3 cellular contexts compared by ENCODE assay signal in the genomic region with DNA sequence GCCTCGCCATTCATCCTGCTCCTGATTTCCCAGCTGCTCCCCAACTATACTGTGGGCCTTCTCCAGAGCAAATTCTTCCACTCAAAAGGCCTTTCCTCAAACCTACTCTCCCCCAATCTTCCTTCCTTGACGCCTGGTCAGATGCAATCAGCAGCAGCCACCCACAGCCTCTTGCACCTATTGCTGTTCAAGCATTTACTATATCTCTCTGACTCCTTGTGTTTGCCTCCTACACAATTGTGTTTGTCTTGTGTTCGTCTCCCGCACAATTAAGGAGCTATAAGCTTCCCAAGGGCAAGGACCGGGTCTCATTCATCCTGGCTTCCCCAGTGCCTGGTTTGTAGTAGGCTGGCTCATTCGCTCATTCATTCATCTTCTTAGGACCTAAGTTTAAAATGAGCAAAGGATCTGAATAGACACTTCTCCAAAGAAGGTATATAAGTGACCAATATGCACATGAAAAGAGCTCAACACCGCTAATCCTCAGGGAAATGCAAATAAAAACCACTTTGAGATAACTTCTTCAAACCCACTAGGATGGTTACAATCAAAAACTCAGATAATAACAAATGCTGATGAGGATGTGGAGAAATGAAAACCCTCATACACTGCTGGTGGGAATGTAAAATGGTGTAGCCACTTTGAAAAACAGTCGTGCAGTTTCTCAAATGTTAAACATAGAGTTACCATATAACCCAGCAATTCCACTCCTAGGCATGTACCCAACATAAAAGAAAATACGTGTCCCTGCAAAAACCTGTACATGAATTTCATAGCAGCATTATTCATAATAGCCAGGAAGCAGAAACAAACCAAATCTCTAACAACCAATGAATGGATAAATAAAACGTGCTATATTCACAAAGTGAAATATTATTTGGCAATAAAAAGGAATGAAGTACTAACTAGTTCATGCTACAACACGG.
TF ChIP-seq lines count a peak whose summit lies in the region.

No MANE protein-coding gene starts in this region.

TF ChIP-seq in A549, 52 proteins besides CTCF, POLR2A, EP300 and RAD21:
- TF ChIP-seq EHMT2 (IDR thresholded peaks at IDR 0.05; ENCODE audit: low read depth): no peak
- TF ChIP-seq, protein P1, sequence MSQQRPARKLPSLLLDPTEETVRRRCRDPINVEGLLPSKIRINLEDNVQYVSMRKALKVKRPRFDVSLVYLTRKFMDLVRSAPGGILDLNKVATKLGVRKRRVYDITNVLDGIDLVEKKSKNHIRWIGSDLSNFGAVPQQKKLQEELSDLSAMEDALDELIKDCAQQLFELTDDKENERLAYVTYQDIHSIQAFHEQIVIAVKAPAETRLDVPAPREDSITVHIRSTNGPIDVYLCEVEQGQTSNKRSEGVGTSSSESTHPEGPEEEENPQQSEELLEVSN (IDR thresholded peaks at IDR 0.05; ENCODE audit: borderline replicate concordance, low read depth): no peak
- TF ChIP-seq CBX2 (IDR thresholded peaks at IDR 0.05; ENCODE audit: borderline replicate concordance, low read depth): no peak
- TF ChIP-seq HEYL (CRISPR knock-in tag; IDR thresholded peaks at IDR 0.05): no peak
- no peak for TF ChIP-seq ESRRA (IDR thresholded peaks at IDR 0.05; ENCODE audit: borderline replicate concordance, low read length)
- no peak for TF ChIP-seq HOXB13 (CRISPR knock-in tag; IDR thresholded peaks at IDR 0.05; ENCODE audit: low read depth)
- TF ChIP-seq, protein P2, sequence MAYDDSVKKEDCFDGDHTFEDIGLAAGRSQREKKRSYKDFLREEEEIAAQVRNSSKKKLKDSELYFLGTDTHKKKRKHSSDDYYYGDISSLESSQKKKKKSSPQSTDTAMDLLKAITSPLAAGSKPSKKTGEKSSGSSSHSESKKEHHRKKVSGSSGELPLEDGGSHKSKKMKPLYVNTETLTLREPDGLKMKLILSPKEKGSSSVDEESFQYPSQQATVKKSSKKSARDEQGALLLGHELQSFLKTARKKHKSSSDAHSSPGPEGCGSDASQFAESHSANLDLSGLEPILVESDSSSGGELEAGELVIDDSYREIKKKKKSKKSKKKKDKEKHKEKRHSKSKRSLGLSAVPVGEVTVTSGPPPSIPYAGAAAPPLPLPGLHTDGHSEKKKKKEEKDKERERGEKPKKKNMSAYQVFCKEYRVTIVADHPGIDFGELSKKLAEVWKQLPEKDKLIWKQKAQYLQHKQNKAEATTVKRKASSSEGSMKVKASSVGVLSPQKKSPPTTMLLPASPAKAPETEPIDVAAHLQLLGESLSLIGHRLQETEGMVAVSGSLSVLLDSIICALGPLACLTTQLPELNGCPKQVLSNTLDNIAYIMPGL (CRISPR knock-in tag; IDR thresholded peaks at IDR 0.05; ENCODE audit: borderline replicate concordance): no peak
- TF ChIP-seq, protein P3, sequence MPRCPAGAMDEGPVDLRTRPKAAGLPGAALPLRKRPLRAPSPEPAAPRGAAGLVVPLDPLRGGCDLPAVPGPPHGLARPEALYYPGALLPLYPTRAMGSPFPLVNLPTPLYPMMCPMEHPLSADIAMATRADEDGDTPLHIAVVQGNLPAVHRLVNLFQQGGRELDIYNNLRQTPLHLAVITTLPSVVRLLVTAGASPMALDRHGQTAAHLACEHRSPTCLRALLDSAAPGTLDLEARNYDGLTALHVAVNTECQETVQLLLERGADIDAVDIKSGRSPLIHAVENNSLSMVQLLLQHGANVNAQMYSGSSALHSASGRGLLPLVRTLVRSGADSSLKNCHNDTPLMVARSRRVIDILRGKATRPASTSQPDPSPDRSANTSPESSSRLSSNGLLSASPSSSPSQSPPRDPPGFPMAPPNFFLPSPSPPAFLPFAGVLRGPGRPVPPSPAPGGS (IDR thresholded peaks at IDR 0.05): no peak
- TF ChIP-seq ZSCAN20 (CRISPR knock-in tag; IDR thresholded peaks at IDR 0.05): no peak
- no peak for TF ChIP-seq TFCP2L1 (CRISPR knock-in tag; IDR thresholded peaks at IDR 0.05)
- no peak for TF ChIP-seq PHF8 (IDR thresholded peaks at IDR 0.05; ENCODE audit: borderline replicate concordance, low read depth)
- TF ChIP-seq MAZ (IDR thresholded peaks at IDR 0.05; ENCODE audit: borderline replicate concordance, low read depth, low read length): no peak
- TF ChIP-seq NFE2L2 (conservative IDR thresholded peaks at IDR 0.05; ENCODE audit: low read length): no peak
- TF ChIP-seq MYC (IDR thresholded peaks at IDR 0.05; ENCODE audit: borderline replicate concordance, low read length): no peak
- no peak for TF ChIP-seq NR3C1 (IDR thresholded peaks at IDR 0.05)
- TF ChIP-seq, protein P4, sequence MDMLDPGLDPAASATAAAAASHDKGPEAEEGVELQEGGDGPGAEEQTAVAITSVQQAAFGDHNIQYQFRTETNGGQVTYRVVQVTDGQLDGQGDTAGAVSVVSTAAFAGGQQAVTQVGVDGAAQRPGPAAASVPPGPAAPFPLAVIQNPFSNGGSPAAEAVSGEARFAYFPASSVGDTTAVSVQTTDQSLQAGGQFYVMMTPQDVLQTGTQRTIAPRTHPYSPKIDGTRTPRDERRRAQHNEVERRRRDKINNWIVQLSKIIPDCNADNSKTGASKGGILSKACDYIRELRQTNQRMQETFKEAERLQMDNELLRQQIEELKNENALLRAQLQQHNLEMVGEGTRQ (IDR thresholded peaks at IDR 0.05): no peak
- no peak for TF ChIP-seq NPAS2 (CRISPR knock-in tag; IDR thresholded peaks at IDR 0.05; ENCODE audit: borderline replicate concordance)

TF ChIP-seq in GM23338, 12 proteins besides CTCF, POLR2A, EP300 and RAD21:
- no peak for TF ChIP-seq STAT1 (IDR thresholded peaks at IDR 0.05; ENCODE audit: unreplicated experiment)
- no peak for TF ChIP-seq ZNF114 (CRISPR knock-in tag; IDR thresholded peaks at IDR 0.05)
- no peak for TF ChIP-seq CREB1 (CRISPR knock-in tag; IDR thresholded peaks at IDR 0.05; ENCODE audit: low read depth)
- no peak for TF ChIP-seq NANOG (IDR thresholded peaks at IDR 0.05; ENCODE audit: borderline replicate concordance)
- TF ChIP-seq, protein P5, sequence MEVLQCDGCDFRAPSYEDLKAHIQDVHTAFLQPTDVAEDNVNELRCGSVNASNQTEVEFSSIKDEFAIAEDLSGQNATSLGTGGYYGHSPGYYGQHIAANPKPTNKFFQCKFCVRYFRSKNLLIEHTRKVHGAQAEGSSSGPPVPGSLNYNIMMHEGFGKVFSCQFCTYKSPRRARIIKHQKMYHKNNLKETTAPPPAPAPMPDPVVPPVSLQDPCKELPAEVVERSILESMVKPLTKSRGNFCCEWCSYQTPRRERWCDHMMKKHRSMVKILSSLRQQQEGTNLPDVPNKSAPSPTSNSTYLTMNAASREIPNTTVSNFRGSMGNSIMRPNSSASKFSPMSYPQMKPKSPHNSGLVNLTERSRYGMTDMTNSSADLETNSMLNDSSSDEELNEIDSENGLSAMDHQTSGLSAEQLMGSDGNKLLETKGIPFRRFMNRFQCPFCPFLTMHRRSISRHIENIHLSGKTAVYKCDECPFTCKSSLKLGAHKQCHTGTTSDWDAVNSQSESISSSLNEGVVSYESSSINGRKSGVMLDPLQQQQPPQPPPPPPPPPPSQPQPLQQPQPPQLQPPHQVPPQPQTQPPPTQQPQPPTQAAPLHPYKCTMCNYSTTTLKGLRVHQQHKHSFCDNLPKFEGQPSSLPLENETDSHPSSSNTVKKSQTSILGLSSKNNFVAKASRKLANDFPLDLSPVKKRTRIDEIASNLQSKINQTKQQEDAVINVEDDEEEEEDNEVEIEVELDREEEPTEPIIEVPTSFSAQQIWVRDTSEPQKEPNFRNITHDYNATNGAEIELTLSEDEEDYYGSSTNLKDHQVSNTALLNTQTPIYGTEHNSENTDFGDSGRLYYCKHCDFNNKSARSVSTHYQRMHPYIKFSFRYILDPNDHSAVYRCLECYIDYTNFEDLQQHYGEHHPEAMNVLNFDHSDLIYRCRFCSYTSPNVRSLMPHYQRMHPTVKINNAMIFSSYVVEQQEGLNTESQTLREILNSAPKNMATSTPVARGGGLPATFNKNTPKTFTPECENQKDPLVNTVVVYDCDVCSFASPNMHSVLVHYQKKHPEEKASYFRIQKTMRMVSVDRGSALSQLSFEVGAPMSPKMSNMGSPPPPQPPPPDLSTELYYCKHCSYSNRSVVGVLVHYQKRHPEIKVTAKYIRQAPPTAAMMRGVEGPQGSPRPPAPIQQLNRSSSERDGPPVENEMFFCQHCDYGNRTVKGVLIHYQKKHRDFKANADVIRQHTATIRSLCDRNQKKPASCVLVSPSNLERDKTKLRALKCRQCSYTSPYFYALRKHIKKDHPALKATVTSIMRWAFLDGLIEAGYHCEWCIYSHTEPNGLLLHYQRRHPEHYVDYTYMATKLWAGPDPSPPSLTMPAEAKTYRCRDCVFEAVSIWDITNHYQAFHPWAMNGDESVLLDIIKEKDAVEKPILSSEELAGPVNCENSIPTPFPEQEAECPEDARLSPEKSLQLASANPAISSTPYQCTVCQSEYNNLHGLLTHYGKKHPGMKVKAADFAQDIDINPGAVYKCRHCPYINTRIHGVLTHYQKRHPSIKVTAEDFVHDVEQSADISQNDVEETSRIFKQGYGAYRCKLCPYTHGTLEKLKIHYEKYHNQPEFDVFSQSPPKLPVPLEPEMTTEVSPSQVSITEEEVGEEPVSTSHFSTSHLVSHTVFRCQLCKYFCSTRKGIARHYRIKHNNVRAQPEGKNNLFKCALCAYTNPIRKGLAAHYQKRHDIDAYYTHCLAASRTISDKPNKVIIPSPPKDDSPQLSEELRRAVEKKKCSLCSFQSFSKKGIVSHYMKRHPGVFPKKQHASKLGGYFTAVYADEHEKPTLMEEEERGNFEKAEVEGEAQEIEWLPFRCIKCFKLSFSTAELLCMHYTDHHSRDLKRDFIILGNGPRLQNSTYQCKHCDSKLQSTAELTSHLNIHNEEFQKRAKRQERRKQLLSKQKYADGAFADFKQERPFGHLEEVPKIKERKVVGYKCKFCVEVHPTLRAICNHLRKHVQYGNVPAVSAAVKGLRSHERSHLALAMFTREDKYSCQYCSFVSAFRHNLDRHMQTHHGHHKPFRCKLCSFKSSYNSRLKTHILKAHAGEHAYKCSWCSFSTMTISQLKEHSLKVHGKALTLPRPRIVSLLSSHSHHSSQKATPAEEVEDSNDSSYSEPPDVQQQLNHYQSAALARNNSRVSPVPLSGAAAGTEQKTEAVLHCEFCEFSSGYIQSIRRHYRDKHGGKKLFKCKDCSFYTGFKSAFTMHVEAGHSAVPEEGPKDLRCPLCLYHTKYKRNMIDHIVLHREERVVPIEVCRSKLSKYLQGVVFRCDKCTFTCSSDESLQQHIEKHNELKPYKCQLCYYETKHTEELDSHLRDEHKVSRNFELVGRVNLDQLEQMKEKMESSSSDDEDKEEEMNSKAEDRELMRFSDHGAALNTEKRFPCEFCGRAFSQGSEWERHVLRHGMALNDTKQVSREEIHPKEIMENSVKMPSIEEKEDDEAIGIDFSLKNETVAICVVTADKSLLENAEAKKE (CRISPR knock-in tag; IDR thresholded peaks at IDR 0.05): no peak
- no peak for TF ChIP-seq JUNB (IDR thresholded peaks at IDR 0.05; ENCODE audit: unreplicated experiment)

TF ChIP-seq in K562, 482 proteins besides CTCF, POLR2A, EP300 and RAD21 (continues in another document):
- TF ChIP-seq ZNF717 (CRISPR knock-in tag; IDR thresholded peaks at IDR 0.05) (no peak), ARID1B (IDR thresholded peaks at IDR 0.05) (no peak), ZC3H8 (IDR thresholded peaks at IDR 0.05) (no peak), NFE2L1 (tag; IDR thresholded peaks at IDR 0.05; ENCODE audit: borderline replicate concordance, low read depth) (no peak), CBFA2T2 (conservative IDR thresholded peaks at IDR 0.05) (no peak), PHTF2 (CRISPR knock-in tag; IDR thresholded peaks at IDR 0.05) (no peak), HLTF (IDR thresholded peaks at IDR 0.05) (no peak), ZNF41 (CRISPR knock-in tag; conservative IDR thresholded peaks at IDR 0.05) (no peak), CBX8 (IDR thresholded peaks at IDR 0.05; ENCODE audit: borderline replicate concordance, extremely low read depth, low read depth, low read length, poor library complexity, severe bottlenecking) (no peak)
- TF ChIP-seq, protein P6, sequence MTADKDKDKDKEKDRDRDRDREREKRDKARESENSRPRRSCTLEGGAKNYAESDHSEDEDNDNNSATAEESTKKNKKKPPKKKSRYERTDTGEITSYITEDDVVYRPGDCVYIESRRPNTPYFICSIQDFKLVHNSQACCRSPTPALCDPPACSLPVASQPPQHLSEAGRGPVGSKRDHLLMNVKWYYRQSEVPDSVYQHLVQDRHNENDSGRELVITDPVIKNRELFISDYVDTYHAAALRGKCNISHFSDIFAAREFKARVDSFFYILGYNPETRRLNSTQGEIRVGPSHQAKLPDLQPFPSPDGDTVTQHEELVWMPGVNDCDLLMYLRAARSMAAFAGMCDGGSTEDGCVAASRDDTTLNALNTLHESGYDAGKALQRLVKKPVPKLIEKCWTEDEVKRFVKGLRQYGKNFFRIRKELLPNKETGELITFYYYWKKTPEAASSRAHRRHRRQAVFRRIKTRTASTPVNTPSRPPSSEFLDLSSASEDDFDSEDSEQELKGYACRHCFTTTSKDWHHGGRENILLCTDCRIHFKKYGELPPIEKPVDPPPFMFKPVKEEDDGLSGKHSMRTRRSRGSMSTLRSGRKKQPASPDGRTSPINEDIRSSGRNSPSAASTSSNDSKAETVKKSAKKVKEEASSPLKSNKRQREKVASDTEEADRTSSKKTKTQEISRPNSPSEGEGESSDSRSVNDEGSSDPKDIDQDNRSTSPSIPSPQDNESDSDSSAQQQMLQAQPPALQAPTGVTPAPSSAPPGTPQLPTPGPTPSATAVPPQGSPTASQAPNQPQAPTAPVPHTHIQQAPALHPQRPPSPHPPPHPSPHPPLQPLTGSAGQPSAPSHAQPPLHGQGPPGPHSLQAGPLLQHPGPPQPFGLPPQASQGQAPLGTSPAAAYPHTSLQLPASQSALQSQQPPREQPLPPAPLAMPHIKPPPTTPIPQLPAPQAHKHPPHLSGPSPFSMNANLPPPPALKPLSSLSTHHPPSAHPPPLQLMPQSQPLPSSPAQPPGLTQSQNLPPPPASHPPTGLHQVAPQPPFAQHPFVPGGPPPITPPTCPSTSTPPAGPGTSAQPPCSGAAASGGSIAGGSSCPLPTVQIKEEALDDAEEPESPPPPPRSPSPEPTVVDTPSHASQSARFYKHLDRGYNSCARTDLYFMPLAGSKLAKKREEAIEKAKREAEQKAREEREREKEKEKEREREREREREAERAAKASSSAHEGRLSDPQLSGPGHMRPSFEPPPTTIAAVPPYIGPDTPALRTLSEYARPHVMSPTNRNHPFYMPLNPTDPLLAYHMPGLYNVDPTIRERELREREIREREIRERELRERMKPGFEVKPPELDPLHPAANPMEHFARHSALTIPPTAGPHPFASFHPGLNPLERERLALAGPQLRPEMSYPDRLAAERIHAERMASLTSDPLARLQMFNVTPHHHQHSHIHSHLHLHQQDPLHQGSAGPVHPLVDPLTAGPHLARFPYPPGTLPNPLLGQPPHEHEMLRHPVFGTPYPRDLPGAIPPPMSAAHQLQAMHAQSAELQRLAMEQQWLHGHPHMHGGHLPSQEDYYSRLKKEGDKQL (CRISPR knock-in tag; IDR thresholded peaks at IDR 0.05; ENCODE audit: borderline replicate concordance): no peak
- TF ChIP-seq, protein P7, sequence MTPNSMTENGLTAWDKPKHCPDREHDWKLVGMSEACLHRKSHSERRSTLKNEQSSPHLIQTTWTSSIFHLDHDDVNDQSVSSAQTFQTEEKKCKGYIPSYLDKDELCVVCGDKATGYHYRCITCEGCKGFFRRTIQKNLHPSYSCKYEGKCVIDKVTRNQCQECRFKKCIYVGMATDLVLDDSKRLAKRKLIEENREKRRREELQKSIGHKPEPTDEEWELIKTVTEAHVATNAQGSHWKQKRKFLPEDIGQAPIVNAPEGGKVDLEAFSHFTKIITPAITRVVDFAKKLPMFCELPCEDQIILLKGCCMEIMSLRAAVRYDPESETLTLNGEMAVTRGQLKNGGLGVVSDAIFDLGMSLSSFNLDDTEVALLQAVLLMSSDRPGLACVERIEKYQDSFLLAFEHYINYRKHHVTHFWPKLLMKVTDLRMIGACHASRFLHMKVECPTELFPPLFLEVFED (CRISPR knock-in tag; conservative IDR thresholded peaks at IDR 0.05): no peak
- TF ChIP-seq, protein P8, sequence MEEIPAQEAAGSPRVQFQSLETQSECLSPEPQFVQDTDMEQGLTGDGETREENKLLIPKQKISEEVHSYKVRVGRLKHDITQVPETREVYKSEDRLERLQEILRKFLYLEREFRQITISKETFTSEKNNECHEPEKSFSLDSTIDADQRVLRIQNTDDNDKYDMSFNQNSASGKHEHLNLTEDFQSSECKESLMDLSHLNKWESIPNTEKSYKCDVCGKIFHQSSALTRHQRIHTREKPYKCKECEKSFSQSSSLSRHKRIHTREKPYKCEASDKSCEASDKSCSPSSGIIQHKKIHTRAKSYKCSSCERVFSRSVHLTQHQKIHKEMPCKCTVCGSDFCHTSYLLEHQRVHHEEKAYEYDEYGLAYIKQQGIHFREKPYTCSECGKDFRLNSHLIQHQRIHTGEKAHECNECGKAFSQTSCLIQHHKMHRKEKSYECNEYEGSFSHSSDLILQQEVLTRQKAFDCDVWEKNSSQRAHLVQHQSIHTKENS (CRISPR knock-in tag; IDR thresholded peaks at IDR 0.05): no peak
